1 cellular context compared by ENCODE assay signal in genomic region chr3:71087109-71088018, GRCh38.
A peak's percentile ranks its signal among the peaks of the same experiment; 100 is the strongest.
TF ChIP-seq lines count a peak whose summit lies in the region.

No MANE protein-coding gene starts in this region.

TF ChIP-seq in GM12878, 131 proteins besides CTCF, POLR2A, EP300 and RAD21 (continued from another document):
- TF ChIP-seq, protein P1, sequence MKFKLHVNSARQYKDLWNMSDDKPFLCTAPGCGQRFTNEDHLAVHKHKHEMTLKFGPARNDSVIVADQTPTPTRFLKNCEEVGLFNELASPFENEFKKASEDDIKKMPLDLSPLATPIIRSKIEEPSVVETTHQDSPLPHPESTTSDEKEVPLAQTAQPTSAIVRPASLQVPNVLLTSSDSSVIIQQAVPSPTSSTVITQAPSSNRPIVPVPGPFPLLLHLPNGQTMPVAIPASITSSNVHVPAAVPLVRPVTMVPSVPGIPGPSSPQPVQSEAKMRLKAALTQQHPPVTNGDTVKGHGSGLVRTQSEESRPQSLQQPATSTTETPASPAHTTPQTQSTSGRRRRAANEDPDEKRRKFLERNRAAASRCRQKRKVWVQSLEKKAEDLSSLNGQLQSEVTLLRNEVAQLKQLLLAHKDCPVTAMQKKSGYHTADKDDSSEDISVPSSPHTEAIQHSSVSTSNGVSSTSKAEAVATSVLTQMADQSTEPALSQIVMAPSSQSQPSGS (IDR thresholded peaks at IDR 0.05; ENCODE audit: low read length): peak; percentile 99
- TF ChIP-seq CHD1 (IDR thresholded peaks at IDR 0.05; ENCODE audit: low read depth, low read length): no peak
- TF ChIP-seq ZNF24 (IDR thresholded peaks at IDR 0.05): no peak
- TF ChIP-seq POU2F2 (IDR thresholded peaks at IDR 0.05; ENCODE audit: borderline replicate concordance, low read depth, low read length): peak; percentile 39; the same call in 2 of the 3 replicates
- TF ChIP-seq SRF (IDR thresholded peaks at IDR 0.05; ENCODE audit: low read depth in 2 of 2, low read length in 2 of 2): peak in 1 of 2 experiments; percentile 76; a peak in 1 of 4 replicates
- TF ChIP-seq ESRRA (IDR thresholded peaks at IDR 0.05; ENCODE audit: low read length): no peak
- no peak for TF ChIP-seq E2F8 (IDR thresholded peaks at IDR 0.05; ENCODE audit: low read depth, partially characterized antibody)
- no peak for TF ChIP-seq STAT1 (conservative IDR thresholded peaks at IDR 0.05)
- TF ChIP-seq NRF1 (conservative IDR thresholded peaks at IDR 0.05; ENCODE audit: low read depth, low read length): no peak
- no peak for TF ChIP-seq SMAD5 (IDR thresholded peaks at IDR 0.05; ENCODE audit: low read depth)
- TF ChIP-seq PAX8 (IDR thresholded peaks at IDR 0.05): no peak
- no peak for TF ChIP-seq BACH1 (IDR thresholded peaks at IDR 0.05; ENCODE audit: borderline replicate concordance)
- no peak for TF ChIP-seq EGR1 (IDR thresholded peaks at IDR 0.05; ENCODE audit: borderline replicate concordance in 1 of 2, low read depth in 2 of 2, low read length in 2 of 2)
- TF ChIP-seq, protein P2, sequence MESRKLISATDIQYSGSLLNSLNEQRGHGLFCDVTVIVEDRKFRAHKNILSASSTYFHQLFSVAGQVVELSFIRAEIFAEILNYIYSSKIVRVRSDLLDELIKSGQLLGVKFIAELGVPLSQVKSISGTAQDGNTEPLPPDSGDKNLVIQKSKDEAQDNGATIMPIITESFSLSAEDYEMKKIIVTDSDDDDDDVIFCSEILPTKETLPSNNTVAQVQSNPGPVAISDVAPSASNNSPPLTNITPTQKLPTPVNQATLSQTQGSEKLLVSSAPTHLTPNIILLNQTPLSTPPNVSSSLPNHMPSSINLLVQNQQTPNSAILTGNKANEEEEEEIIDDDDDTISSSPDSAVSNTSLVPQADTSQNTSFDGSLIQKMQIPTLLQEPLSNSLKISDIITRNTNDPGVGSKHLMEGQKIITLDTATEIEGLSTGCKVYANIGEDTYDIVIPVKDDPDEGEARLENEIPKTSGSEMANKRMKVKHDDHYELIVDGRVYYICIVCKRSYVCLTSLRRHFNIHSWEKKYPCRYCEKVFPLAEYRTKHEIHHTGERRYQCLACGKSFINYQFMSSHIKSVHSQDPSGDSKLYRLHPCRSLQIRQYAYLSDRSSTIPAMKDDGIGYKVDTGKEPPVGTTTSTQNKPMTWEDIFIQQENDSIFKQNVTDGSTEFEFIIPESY (IDR thresholded peaks at IDR 0.05): no peak
- TF ChIP-seq LARP7 (IDR thresholded peaks at IDR 0.05): no peak
- TF ChIP-seq BHLHE40 (IDR thresholded peaks at IDR 0.05; ENCODE audit: borderline replicate concordance in 1 of 2, low read depth in 2 of 2, low read length in 1 of 2): peak in 1 of 2 experiments; percentile 74; a peak in 2 of 4 replicates
- TF ChIP-seq YBX1 (IDR thresholded peaks at IDR 0.05): no peak
- TF ChIP-seq TCF12 (IDR thresholded peaks at IDR 0.05; ENCODE audit: low read depth, low read length): peak; percentile 97
- TF ChIP-seq MTA3 (IDR thresholded peaks at IDR 0.05; ENCODE audit: borderline replicate concordance, low read length): peak; percentile 98
- 0 out of 2 replicates have a peak, but pooled peaks have one; percentile 73 for TF ChIP-seq RCOR1 (conservative IDR thresholded peaks at IDR 0.05; ENCODE audit: low read depth, low read length)
- TF ChIP-seq CREB1 (IDR thresholded peaks at IDR 0.05; ENCODE audit: low read depth): peak; percentile 82
- no peak for TF ChIP-seq MLLT1 (IDR thresholded peaks at IDR 0.05)
- no peak for TF ChIP-seq TCF7 (IDR thresholded peaks at IDR 0.05; ENCODE audit: borderline replicate concordance)
- TF ChIP-seq, protein P3, sequence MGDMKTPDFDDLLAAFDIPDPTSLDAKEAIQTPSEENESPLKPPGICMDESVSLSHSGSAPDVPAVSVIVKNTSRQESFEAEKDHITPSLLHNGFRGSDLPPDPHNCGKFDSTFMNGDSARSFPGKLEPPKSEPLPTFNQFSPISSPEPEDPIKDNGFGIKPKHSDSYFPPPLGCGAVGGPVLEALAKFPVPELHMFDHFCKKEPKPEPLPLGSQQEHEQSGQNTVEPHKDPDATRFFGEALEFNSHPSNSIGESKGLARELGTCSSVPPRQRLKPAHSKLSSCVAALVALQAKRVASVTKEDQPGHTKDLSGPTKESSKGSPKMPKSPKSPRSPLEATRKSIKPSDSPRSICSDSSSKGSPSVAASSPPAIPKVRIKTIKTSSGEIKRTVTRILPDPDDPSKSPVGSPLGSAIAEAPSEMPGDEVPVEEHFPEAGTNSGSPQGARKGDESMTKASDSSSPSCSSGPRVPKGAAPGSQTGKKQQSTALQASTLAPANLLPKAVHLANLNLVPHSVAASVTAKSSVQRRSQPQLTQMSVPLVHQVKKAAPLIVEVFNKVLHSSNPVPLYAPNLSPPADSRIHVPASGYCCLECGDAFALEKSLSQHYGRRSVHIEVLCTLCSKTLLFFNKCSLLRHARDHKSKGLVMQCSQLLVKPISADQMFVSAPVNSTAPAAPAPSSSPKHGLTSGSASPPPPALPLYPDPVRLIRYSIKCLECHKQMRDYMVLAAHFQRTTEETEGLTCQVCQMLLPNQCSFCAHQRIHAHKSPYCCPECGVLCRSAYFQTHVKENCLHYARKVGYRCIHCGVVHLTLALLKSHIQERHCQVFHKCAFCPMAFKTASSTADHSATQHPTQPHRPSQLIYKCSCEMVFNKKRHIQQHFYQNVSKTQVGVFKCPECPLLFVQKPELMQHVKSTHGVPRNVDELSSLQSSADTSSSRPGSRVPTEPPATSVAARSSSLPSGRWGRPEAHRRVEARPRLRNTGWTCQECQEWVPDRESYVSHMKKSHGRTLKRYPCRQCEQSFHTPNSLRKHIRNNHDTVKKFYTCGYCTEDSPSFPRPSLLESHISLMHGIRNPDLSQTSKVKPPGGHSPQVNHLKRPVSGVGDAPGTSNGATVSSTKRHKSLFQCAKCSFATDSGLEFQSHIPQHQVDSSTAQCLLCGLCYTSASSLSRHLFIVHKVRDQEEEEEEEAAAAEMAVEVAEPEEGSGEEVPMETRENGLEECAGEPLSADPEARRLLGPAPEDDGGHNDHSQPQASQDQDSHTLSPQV (IDR thresholded peaks at IDR 0.05): no peak
- peak in 1 of 2 experiments; percentile 50; a peak in 1 of 4 replicates for TF ChIP-seq IKZF2 (IDR thresholded peaks at IDR 0.05)
- no peak for TF ChIP-seq RB1 (IDR thresholded peaks at IDR 0.05; ENCODE audit: borderline replicate concordance)
- TF ChIP-seq ETV6 (conservative IDR thresholded peaks at IDR 0.05 in 1 of 2, IDR thresholded peaks at IDR 0.05 in 1 of 2; ENCODE audit: borderline replicate concordance in 1 of 2, low read depth in 1 of 2): peak in 1 of 2 experiments; percentile 15; a peak in 1 of 4 replicates
- TF ChIP-seq, protein P4, sequence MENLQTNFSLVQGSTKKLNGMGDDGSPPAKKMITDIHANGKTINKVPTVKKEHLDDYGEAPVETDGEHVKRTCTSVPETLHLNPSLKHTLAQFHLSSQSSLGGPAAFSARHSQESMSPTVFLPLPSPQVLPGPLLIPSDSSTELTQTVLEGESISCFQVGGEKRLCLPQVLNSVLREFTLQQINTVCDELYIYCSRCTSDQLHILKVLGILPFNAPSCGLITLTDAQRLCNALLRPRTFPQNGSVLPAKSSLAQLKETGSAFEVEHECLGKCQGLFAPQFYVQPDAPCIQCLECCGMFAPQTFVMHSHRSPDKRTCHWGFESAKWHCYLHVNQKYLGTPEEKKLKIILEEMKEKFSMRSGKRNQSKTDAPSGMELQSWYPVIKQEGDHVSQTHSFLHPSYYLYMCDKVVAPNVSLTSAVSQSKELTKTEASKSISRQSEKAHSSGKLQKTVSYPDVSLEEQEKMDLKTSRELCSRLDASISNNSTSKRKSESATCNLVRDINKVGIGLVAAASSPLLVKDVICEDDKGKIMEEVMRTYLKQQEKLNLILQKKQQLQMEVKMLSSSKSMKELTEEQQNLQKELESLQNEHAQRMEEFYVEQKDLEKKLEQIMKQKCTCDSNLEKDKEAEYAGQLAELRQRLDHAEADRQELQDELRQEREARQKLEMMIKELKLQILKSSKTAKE (IDR thresholded peaks at IDR 0.05; ENCODE audit: low read depth, poor library complexity, severe bottlenecking): peak; percentile 71
- TF ChIP-seq SIN3A (IDR thresholded peaks at IDR 0.05; ENCODE audit: low read depth, low read length): no peak
- TF ChIP-seq MYB (IDR thresholded peaks at IDR 0.05; ENCODE audit: borderline replicate concordance, low read depth, low read length): no peak
- TF ChIP-seq MTA2 (IDR thresholded peaks at IDR 0.05; ENCODE audit: low read depth): peak; percentile 69
- no peak for TF ChIP-seq NR2C1 (IDR thresholded peaks at IDR 0.05)
- TF ChIP-seq IKZF1 (conservative IDR thresholded peaks at IDR 0.05): peak; percentile 28; the same call in 1 of the 2 replicates
- TF ChIP-seq TARDBP (IDR thresholded peaks at IDR 0.05; ENCODE audit: borderline replicate concordance): no peak
- no peak for TF ChIP-seq MYC (IDR thresholded peaks at IDR 0.05; ENCODE audit: insufficient read depth, insufficient read length, insufficient replicate concordance, low read length, severe bottlenecking)
- TF ChIP-seq, protein P5, sequence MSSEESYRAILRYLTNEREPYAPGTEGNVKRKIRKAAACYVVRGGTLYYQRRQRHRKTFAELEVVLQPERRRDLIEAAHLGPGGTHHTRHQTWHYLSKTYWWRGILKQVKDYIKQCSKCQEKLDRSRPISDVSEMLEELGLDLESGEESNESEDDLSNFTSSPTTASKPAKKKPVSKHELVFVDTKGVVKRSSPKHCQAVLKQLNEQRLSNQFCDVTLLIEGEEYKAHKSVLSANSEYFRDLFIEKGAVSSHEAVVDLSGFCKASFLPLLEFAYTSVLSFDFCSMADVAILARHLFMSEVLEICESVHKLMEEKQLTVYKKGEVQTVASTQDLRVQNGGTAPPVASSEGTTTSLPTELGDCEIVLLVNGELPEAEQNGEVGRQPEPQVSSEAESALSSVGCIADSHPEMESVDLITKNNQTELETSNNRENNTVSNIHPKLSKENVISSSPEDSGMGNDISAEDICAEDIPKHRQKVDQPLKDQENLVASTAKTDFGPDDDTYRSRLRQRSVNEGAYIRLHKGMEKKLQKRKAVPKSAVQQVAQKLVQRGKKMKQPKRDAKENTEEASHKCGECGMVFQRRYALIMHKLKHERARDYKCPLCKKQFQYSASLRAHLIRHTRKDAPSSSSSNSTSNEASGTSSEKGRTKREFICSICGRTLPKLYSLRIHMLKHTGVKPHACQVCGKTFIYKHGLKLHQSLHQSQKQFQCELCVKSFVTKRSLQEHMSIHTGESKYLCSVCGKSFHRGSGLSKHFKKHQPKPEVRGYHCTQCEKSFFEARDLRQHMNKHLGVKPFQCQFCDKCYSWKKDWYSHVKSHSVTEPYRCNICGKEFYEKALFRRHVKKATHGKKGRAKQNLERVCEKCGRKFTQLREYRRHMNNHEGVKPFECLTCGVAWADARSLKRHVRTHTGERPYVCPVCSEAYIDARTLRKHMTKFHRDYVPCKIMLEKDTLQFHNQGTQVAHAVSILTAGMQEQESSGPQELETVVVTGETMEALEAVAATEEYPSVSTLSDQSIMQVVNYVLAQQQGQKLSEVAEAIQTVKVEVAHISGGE (CRISPR knock-in tag; IDR thresholded peaks at IDR 0.05): no peak
- TF ChIP-seq SMC3 (IDR thresholded peaks at IDR 0.05; ENCODE audit: borderline replicate concordance, low read length): no peak; the same call in 1 of the 2 replicates
- TF ChIP-seq, protein P6, sequence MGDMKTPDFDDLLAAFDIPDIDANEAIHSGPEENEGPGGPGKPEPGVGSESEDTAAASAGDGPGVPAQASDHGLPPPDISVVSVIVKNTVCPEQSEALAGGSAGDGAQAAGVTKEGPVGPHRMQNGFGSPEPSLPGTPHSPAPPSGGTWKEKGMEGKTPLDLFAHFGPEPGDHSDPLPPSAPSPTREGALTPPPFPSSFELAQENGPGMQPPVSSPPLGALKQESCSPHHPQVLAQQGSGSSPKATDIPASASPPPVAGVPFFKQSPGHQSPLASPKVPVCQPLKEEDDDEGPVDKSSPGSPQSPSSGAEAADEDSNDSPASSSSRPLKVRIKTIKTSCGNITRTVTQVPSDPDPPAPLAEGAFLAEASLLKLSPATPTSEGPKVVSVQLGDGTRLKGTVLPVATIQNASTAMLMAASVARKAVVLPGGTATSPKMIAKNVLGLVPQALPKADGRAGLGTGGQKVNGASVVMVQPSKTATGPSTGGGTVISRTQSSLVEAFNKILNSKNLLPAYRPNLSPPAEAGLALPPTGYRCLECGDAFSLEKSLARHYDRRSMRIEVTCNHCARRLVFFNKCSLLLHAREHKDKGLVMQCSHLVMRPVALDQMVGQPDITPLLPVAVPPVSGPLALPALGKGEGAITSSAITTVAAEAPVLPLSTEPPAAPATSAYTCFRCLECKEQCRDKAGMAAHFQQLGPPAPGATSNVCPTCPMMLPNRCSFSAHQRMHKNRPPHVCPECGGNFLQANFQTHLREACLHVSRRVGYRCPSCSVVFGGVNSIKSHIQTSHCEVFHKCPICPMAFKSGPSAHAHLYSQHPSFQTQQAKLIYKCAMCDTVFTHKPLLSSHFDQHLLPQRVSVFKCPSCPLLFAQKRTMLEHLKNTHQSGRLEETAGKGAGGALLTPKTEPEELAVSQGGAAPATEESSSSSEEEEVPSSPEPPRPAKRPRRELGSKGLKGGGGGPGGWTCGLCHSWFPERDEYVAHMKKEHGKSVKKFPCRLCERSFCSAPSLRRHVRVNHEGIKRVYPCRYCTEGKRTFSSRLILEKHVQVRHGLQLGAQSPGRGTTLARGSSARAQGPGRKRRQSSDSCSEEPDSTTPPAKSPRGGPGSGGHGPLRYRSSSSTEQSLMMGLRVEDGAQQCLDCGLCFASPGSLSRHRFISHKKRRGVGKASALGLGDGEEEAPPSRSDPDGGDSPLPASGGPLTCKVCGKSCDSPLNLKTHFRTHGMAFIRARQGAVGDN (IDR thresholded peaks at IDR 0.05): no peak
- peak; percentile 36 to 58; a peak in 1 of 4 replicates for TF ChIP-seq CEBPB (IDR thresholded peaks at IDR 0.05; ENCODE audit: borderline replicate concordance in 1 of 2, low read depth in 2 of 2, low read length in 2 of 2)
